Comparison of ENCODE assay signal across 26 cellular contexts in the genomic region with DNA sequence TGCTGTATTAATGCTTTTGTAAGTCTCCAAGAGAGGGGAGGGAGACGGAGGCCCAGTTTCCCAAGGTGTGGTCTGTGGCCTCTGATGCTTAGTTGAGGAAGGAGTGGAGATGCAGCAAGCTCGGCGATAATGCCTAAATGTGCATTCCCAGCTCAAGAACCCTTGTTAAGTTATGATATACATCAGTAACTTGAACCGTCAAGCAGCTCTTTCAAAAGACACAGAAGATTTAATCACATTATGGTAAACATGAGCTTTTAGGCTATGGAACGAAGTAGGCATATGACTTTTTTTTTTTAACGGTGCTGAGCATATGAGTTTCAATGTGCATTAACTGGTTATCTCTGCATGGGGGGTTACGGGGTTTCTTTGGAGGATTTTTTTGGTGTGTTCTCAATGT.
"Had no signal": no experiment of that assay in that cellular context is flagged by ENCODE, and none has a peak within 500 bp of the region (broad histone marks: within the 10 kb centered on the region; RNA-seq: fewer than 3 reads in every experiment).

No MANE protein-coding gene starts in this region.

- H3K27ac Mint-ChIP-seq: mesothelial cell of epicardium; natural killer cell; stimulated activated effector memory CD8-positive, alpha-beta T cell treated with anti-CD3 and anti-CD28 coated beads, Interleukin-12 subunit alpha, Interleukin-12 subunit beta, amount 100 ng/mL, for 72 hours; stimulated activated naive CD8-positive, alpha-beta T cell treated with anti-CD3 and anti-CD28 coated beads, Interleukin-15, amount 100 ng/mL, for 72 hours had no signal

- ATAC-seq: heart left ventricle; left cardiac atrium; left lobe of liver; left ventricle myocardium superior; lower lobe of right lung; natural killer cell; right cardiac atrium; sciatic nerve; stimulated activated effector memory CD8-positive, alpha-beta T cell treated with anti-CD3 and anti-CD28 coated beads, Interleukin-12 subunit alpha, Interleukin-12 subunit beta, amount 100 ng/mL, for 72 hours; stimulated activated naive CD8-positive, alpha-beta T cell treated with anti-CD3 and anti-CD28 coated beads, Interleukin-15, amount 100 ng/mL, for 72 hours had no signal

- H3K4me3 ChIP-seq: heart left ventricle, lower lobe of right lung, ovary, prostate gland, skin epidermis, transverse colon, upper lobe of left lung, vagina had no signal

- H3K4me3 Mint-ChIP-seq: mesothelial cell of epicardium; naive B cell; natural killer cell; stimulated activated effector memory CD8-positive, alpha-beta T cell treated with anti-CD3 and anti-CD28 coated beads, Interleukin-12 subunit alpha, Interleukin-12 subunit beta, amount 100 ng/mL, for 72 hours; stimulated activated naive CD8-positive, alpha-beta T cell treated with anti-CD3 and anti-CD28 coated beads, Interleukin-15, amount 100 ng/mL, for 72 hours had no signal

- DNase-seq: heart left ventricle; hypothalamus; islet precursor cell; kidney glomerular epithelial cell; left cardiac atrium; left ventricle myocardium superior; lower lobe of right lung; mesendoderm; naive B cell; natural killer cell; retina; right cardiac atrium; stimulated activated CD4-positive, alpha-beta T cell treated with anti-CD3 and anti-CD28 coated beads, Interleukin-4, amount 100 ng/mL, for 24 hours; stimulated activated naive CD4-positive, alpha-beta T cell; stimulated activated naive CD8-positive, alpha-beta T cell treated with anti-CD3 and anti-CD28 coated beads, Interleukin-15, amount 100 ng/mL, for 72 hours; substantia nigra; transverse colon; upper lobe of left lung had no signal

- H3K9me3 Mint-ChIP-seq: mesothelial cell of epicardium; naive B cell; natural killer cell; stimulated activated effector memory CD8-positive, alpha-beta T cell treated with anti-CD3 and anti-CD28 coated beads, Interleukin-12 subunit alpha, Interleukin-12 subunit beta, amount 100 ng/mL, for 72 hours; stimulated activated naive CD8-positive, alpha-beta T cell treated with anti-CD3 and anti-CD28 coated beads, Interleukin-15, amount 100 ng/mL, for 72 hours had no signal

- H3K4me1 Mint-ChIP-seq: mesothelial cell of epicardium; natural killer cell; stimulated activated effector memory CD8-positive, alpha-beta T cell treated with anti-CD3 and anti-CD28 coated beads, Interleukin-12 subunit alpha, Interleukin-12 subunit beta, amount 100 ng/mL, for 72 hours; stimulated activated naive CD8-positive, alpha-beta T cell treated with anti-CD3 and anti-CD28 coated beads, Interleukin-15, amount 100 ng/mL, for 72 hours had no signal

- H3K27me3 Mint-ChIP-seq: naive B cell; stimulated activated naive CD8-positive, alpha-beta T cell treated with anti-CD3 and anti-CD28 coated beads, Interleukin-15, amount 100 ng/mL, for 72 hours had no signal
